In the genomic region with DNA sequence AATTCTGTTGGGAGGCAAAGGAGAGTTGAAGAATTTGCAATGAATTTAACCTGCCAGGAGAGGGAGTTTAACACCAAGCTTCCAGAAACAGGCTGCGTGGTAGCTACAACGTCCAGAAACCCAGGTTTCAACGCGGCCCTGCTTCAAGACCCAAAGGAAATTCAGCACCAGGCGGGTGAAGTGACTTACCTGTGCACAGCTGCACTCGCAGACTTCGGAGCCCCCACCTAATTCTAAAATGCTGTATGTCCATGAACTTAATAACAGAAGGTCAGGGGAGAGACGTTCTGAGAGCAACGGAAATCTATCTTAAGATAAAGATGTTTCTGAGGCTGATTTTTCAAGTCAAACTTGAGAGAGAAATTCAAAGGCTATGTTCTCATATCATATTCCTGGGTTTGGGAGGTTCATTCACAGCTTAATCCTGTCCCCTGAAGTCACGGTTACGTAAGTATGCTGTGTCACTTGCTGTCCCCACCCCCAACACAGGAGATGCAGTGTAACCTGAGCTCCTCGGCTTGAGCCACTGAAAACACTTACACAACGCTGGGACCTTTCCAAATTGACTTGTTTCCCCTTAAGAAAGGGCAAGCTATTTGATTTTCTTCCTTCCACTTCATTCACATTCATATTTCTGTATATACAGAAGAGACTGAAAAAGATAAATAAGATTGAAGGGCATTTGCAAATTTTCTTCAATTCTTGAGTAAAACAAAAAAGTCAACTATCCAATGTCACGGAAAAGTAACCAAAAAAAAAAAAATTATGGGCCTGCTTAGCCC, we compare ENCODE assay signal across 8 cellular contexts. TPM values are rescaled to one million over a fixed set of nuclear protein-coding genes. Genes with fewer than 3 reads are reported as not detected.
DNase-seq lines count a peak whose midpoint lies in the region; ATAC-seq and TF ChIP-seq lines count a peak whose summit lies in the region.

No MANE protein-coding gene starts in this region.

- H3K79me2 ChIP-seq in GM23338 (replicated peaks; ENCODE audit: insufficient read depth) = no peaks in the 10 kb centered on the region

- peak overlapping the region; percentile 61; the same call in 1 of the 2 replicates for H2AFZ ChIP-seq in GM23338

- H3K4me1 ChIP-seq in GM23338 (ENCODE audit: insufficient read depth) = peaks cover 8% of the 10 kb centered on the region

- peak overlapping the region; percentile 62 for H3K4me3 Mint-ChIP-seq in GM23338

- H3K27ac ChIP-seq in GM23338 (ENCODE audit: low read depth) (peak overlapping the region; percentile 94), cingulate gyrus (ENCODE audit: low read depth, low read length) (peak overlapping the region; percentile 92)

- H3K4me3 ChIP-seq in GM23338 = peak overlapping the region; percentile 43

- H4K20me1 ChIP-seq in GM23338 (replicated peaks; ENCODE audit: insufficient read depth) = no peaks in the 10 kb centered on the region

- H3K9me3 Mint-ChIP-seq in GM23338 = no peaks in the 10 kb centered on the region

- no peaks in the 10 kb centered on the region; the same call in 1 of the 2 replicates for H3F3A ChIP-seq in GM23338 (replicated peaks; ENCODE audit: low read depth)

- intact Hi-C loops in left colon (cut with DNase I, micrococcal nuclease) = loop anchor here (5.0 to 10.0 kb wide), 2 partner anchors 73 to 75 kb away; no protein-coding TSS in a partner anchor

- DNase-seq in Ammon's horn (ENCODE audit: low spot score) (peak; percentile 80), GM23338 (ENCODE audit: low spot score) (peak; percentile 89), NCI-H345 (lab: John Stamatoyannopoulos, UW) (peak; percentile 64), left colon (peak; percentile 57 to 60)
- peak; percentile 32 to 38 for DNase-seq in stimulated activated CD4-positive, alpha-beta T cell treated with anti-CD3 and anti-CD28 coated beads, Interleukin-2, amount 100 ng/mL, for 48 hours

- no peaks in the 10 kb centered on the region for H3K36me3 ChIP-seq in GM23338 (ENCODE audit: insufficient read depth)

- peaks cover 3% of the 10 kb centered on the region for H3K27me3 Mint-ChIP-seq in GM23338 (ENCODE audit: insufficient read depth, low read depth, poor library complexity)

- peaks cover 15% of the 10 kb centered on the region for H3K4me1 Mint-ChIP-seq in GM23338

- no peaks in the 10 kb centered on the region for H3K9me2 ChIP-seq in GM23338 (ENCODE audit: insufficient read depth)

- peak; percentile 93 for ATAC-seq in GM23338
- peak; percentile 50 to 52 for ATAC-seq in activated CD4-positive, CD25-positive, alpha-beta regulatory T cell treated with anti-CD3 and anti-CD28 coated beads, Interleukin-2, amount 50 U/mL, for 24 hours
- ATAC-seq in left colon = peak; percentile 80
- ATAC-seq in HG03139 (IDR thresholded peaks at IDR 0.05; ENCODE audit: unreplicated experiment) = no peak

- H3K27ac Mint-ChIP-seq in GM23338 = peak overlapping the region; percentile 98

- no peaks in the 10 kb centered on the region for H3K27me3 ChIP-seq in GM23338 (ENCODE audit: insufficient read depth)

- peak; percentile 73 to 82 for TF ChIP-seq CTCF in GM23338 (conservative IDR thresholded peaks at IDR 0.05; ENCODE audit: low read depth in 2 of 2)

- peak overlapping the region; percentile 66 for H3K4me2 ChIP-seq in GM23338

- H3K36me3 Mint-ChIP-seq in GM23338 (ENCODE audit: low read depth) = peaks cover under 1% of the 10 kb centered on the region; the same call in 2 of the 3 replicates

TF ChIP-seq in GM23338, 12 proteins besides CTCF, POLR2A, EP300 and RAD21:
- TF ChIP-seq EZH2 (IDR thresholded peaks at IDR 0.05; ENCODE audit: low read depth, unreplicated experiment) = no peak
- TF ChIP-seq, protein P1, sequence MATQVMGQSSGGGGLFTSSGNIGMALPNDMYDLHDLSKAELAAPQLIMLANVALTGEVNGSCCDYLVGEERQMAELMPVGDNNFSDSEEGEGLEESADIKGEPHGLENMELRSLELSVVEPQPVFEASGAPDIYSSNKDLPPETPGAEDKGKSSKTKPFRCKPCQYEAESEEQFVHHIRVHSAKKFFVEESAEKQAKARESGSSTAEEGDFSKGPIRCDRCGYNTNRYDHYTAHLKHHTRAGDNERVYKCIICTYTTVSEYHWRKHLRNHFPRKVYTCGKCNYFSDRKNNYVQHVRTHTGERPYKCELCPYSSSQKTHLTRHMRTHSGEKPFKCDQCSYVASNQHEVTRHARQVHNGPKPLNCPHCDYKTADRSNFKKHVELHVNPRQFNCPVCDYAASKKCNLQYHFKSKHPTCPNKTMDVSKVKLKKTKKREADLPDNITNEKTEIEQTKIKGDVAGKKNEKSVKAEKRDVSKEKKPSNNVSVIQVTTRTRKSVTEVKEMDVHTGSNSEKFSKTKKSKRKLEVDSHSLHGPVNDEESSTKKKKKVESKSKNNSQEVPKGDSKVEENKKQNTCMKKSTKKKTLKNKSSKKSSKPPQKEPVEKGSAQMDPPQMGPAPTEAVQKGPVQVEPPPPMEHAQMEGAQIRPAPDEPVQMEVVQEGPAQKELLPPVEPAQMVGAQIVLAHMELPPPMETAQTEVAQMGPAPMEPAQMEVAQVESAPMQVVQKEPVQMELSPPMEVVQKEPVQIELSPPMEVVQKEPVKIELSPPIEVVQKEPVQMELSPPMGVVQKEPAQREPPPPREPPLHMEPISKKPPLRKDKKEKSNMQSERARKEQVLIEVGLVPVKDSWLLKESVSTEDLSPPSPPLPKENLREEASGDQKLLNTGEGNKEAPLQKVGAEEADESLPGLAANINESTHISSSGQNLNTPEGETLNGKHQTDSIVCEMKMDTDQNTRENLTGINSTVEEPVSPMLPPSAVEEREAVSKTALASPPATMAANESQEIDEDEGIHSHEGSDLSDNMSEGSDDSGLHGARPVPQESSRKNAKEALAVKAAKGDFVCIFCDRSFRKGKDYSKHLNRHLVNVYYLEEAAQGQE (IDR thresholded peaks at IDR 0.05; ENCODE audit: unreplicated experiment) = no peak
- TF ChIP-seq CREB1 (CRISPR knock-in tag; IDR thresholded peaks at IDR 0.05; ENCODE audit: low read depth) = peak; percentile 76
- TF ChIP-seq EZH2phosphoT487 (IDR thresholded peaks at IDR 0.05; ENCODE audit: unreplicated experiment) = no peak

RNA-seq across cellular contexts. Expression of a gene that starts 22.7 kb away (rescaled TPM):
- total RNA-seq in GM23338 (2014; rRNA removed; shearing (Covaris generic)) = 15.0 and 21.1 TPM in 2 replicates
- polyA plus RNA-seq in GM23338 (2016; fragmentation: Nextera tagmentation; extraction: Ambion mirVana) = 8.6 and 11.5 TPM in 2 replicates
- 10 to 100 TPM; 53.8 to 57.5 TPM for total RNA-seq in left colon

Comparison
In these comparisons a context has a peak if more than half of its experiments do, and no peak if none do; other contexts are left out.
1. DNase-seq: peak in every context shown above with its lines; median percentile 89 in GM23338; 80 in Ammon's horn; 64 in NCI-H345; 58 in left colon; 35 in stimulated activated CD4-positive, alpha-beta T cell treated with anti-CD3 and anti-CD28 coated beads, Interleukin-2, amount 100 ng/mL, for 48 hours.